ENCODE assay signal across 12 cellular contexts in genomic region chrX:30910124-30910860, GRCh38. TPM values are rescaled to one million over a fixed set of nuclear protein-coding genes. Genes with fewer than 3 reads are reported as not detected.
DNase-seq lines count a peak whose midpoint lies in the region; ATAC-seq and TF ChIP-seq lines count a peak whose summit lies in the region.
"Had no signal": no experiment of that assay in that cellular context is flagged by ENCODE, and none has a peak within 500 bp of the region (broad histone marks: within the 10 kb centered on the region; RNA-seq: fewer than 3 reads in every experiment).

No MANE protein-coding gene starts in this region.

- H3K27me3 Mint-ChIP-seq in activated CD4-positive, alpha-beta T cell treated with anti-CD3 and anti-CD28 coated beads for 36 hours = no peaks in the 10 kb centered on the region
- no peaks in the 10 kb centered on the region for H3K27me3 Mint-ChIP-seq in activated naive CD8-positive, alpha-beta T cell treated with anti-CD3 and anti-CD28 coated beads, Interleukin-2, amount 50 U/mL, for 24 hours

- ATAC-seq in activated CD4-positive, alpha-beta T cell treated with anti-CD3 and anti-CD28 coated beads for 36 hours = peak; percentile 86
- ATAC-seq in activated naive CD8-positive, alpha-beta T cell treated with anti-CD3 and anti-CD28 coated beads, Interleukin-2, amount 50 U/mL, for 24 hours = no peak
- ATAC-seq in right cardiac atrium = no peak
- ATAC-seq: A549 had no signal

- POLR2A ChIA-PET in activated CD4-positive, alpha-beta T cell treated with anti-CD3 and anti-CD28 coated beads for 36 hours (lab: Charles Lee) = no interaction called here

- TF ChIP-seq CTCF in osteoblast (IDR thresholded peaks at IDR 0.05; ENCODE audit: extremely low read depth, low read depth, low read length) = no peak

- no peak overlapping the region for H3K4me2 ChIP-seq in osteoblast (ENCODE audit: insufficient read depth, low read length)
- H3K4me2 ChIP-seq: A549 had no signal

- H4K20me1 ChIP-seq in osteoblast (ENCODE audit: insufficient read depth, low read length) = no peaks in the 10 kb centered on the region

- H3K27ac ChIP-seq in osteoblast (ENCODE audit: low read depth, low read length) (no peak overlapping the region), right cardiac atrium (ENCODE audit: low read length) (no peak overlapping the region)
- H3K27ac ChIP-seq: A549, right atrium auricular region had no signal

- no peaks in the 10 kb centered on the region for H3K9me3 Mint-ChIP-seq in activated CD4-positive, alpha-beta T cell treated with anti-CD3 and anti-CD28 coated beads for 36 hours (ENCODE audit: low read depth)
- no peaks in the 10 kb centered on the region for H3K9me3 Mint-ChIP-seq in activated naive CD8-positive, alpha-beta T cell treated with anti-CD3 and anti-CD28 coated beads, Interleukin-2, amount 50 U/mL, for 24 hours

- WGBS in right cardiac atrium = 49% methylated on average over 7 of the region's 7 CpGs

- no peak overlapping the region for H3K4me3 ChIP-seq in osteoblast (ENCODE audit: insufficient read depth, low read length)
- no peak overlapping the region for H3K4me3 ChIP-seq in right cardiac atrium (ENCODE audit: low read length)
- H3K4me3 ChIP-seq: A549, right atrium auricular region had no signal

- H2AFZ ChIP-seq in osteoblast (ENCODE audit: low read length) = peak overlapping the region; percentile 6

- no peaks in the 10 kb centered on the region for H3K36me3 ChIP-seq in osteoblast (ENCODE audit: insufficient read depth, low read length)
- H3K36me3 ChIP-seq: right atrium auricular region had no signal

- no peaks in the 10 kb centered on the region for H3K79me2 ChIP-seq in osteoblast (ENCODE audit: insufficient read depth, low read length)

- intact Hi-C loops in activated CD4-positive, alpha-beta T cell treated with anti-CD3 and anti-CD28 coated beads for 36 hours (cut with DNase I, micrococcal nuclease) = no loop called here
- intact Hi-C loops in right cardiac atrium (cut with DNase I) = no loop called here

- CTCF ChIA-PET in activated CD4-positive, alpha-beta T cell treated with anti-CD3 and anti-CD28 coated beads for 36 hours (lab: Charles Lee) = interaction anchor here (0.6 to 0.8 kb wide), 2 partner anchors 27 to 174 kb away, joined by 4 to 6 read pairs; no protein-coding TSS in a partner anchor

- no peaks in the 10 kb centered on the region for H3K36me3 Mint-ChIP-seq in activated CD4-positive, alpha-beta T cell treated with anti-CD3 and anti-CD28 coated beads for 36 hours (ENCODE audit: low read depth)
- H3K36me3 Mint-ChIP-seq in activated naive CD8-positive, alpha-beta T cell treated with anti-CD3 and anti-CD28 coated beads, Interleukin-2, amount 50 U/mL, for 24 hours (ENCODE audit: low read depth) = no peaks in the 10 kb centered on the region

- no peaks in the 10 kb centered on the region for H3K4me1 ChIP-seq in osteoblast (ENCODE audit: insufficient read depth, low read length)
- no peaks in the 10 kb centered on the region for H3K4me1 ChIP-seq in right cardiac atrium (ENCODE audit: control insufficient read depth, insufficient read depth, low read length)
- H3K4me1 ChIP-seq: A549, right atrium auricular region had no signal

- DNase-seq in activated CD4-positive, alpha-beta T cell treated with anti-CD3 and anti-CD28 coated beads for 36 hours = peak; percentile 35
- DNase-seq in activated CD4-positive, alpha-beta T cell treated with anti-CD3 and anti-CD28 coated beads for 4 hours = no peak
- DNase-seq in MV-4-11 (lab: John Stamatoyannopoulos, UW) (peak; percentile 54), osteoblast (ENCODE audit: insufficient read length, low spot score, missing footprints) (no peak), right cardiac atrium (no peak), epidermal melanocyte (ENCODE audit: insufficient read length, low spot score) (no peak)
- DNase-seq in activated naive CD8-positive, alpha-beta T cell treated with anti-CD3 and anti-CD28 coated beads, Interleukin-2, amount 50 U/mL, for 24 hours = no peak
- no peak for DNase-seq in effector CD4-positive, alpha-beta T cell
- DNase-seq: glutamatergic neuron, NCI-H187 treated with DMSO at 0.1 percent for 48 hours had no signal

- peak overlapping the region; percentile 65 for H3K27ac Mint-ChIP-seq in activated CD4-positive, alpha-beta T cell treated with anti-CD3 and anti-CD28 coated beads for 36 hours
- H3K27ac Mint-ChIP-seq in activated naive CD8-positive, alpha-beta T cell treated with anti-CD3 and anti-CD28 coated beads, Interleukin-2, amount 50 U/mL, for 24 hours = peak overlapping the region; percentile 14

- H3K4me1 Mint-ChIP-seq in activated CD4-positive, alpha-beta T cell treated with anti-CD3 and anti-CD28 coated beads for 36 hours = peaks cover 11% of the 10 kb centered on the region
- peaks cover 11% of the 10 kb centered on the region for H3K4me1 Mint-ChIP-seq in activated naive CD8-positive, alpha-beta T cell treated with anti-CD3 and anti-CD28 coated beads, Interleukin-2, amount 50 U/mL, for 24 hours

- no peak overlapping the region for H3K4me3 Mint-ChIP-seq in activated CD4-positive, alpha-beta T cell treated with anti-CD3 and anti-CD28 coated beads for 36 hours
- H3K4me3 Mint-ChIP-seq in activated naive CD8-positive, alpha-beta T cell treated with anti-CD3 and anti-CD28 coated beads, Interleukin-2, amount 50 U/mL, for 24 hours = no peak overlapping the region

- H3K27me3 ChIP-seq in osteoblast (ENCODE audit: insufficient read depth, low read length) = no peaks in the 10 kb centered on the region
- no peaks in the 10 kb centered on the region for H3K27me3 ChIP-seq in right cardiac atrium (ENCODE audit: control insufficient read depth, insufficient read depth)
- H3K27me3 ChIP-seq: right atrium auricular region had no signal

- H3K9me3 ChIP-seq in osteoblast (ENCODE audit: low read depth, low read length) = no peaks in the 10 kb centered on the region
- H3K9me3 ChIP-seq in right cardiac atrium (ENCODE audit: control insufficient read depth, low read length) = no peaks in the 10 kb centered on the region
- H3K9me3 ChIP-seq: A549, right atrium auricular region had no signal

RNA-seq across cellular contexts. Expression of gene TAB3, which starts 21.2 kb away (rescaled TPM):
- 10 to 100 TPM; 18.7 to 20.1 TPM for total RNA-seq in activated CD4-positive, alpha-beta T cell treated with anti-CD3 and anti-CD28 coated beads for 36 hours
- total RNA-seq in osteoblast (15.2 and 16.2 TPM in 2 replicates), right cardiac atrium (10 to 100 TPM; 14.7 to 22.0 (median 19.1) TPM)
- 6.9 TPM for polyA plus RNA-seq in right cardiac atrium

Comparison
In these comparisons a context has a peak if more than half of its experiments do, and no peak if none do; other contexts are left out.
1. DNase-seq: peak in activated CD4-positive, alpha-beta T cell treated with anti-CD3 and anti-CD28 coated beads for 36 hours (single experiment) and MV-4-11 (single experiment); none in activated CD4-positive, alpha-beta T cell treated with anti-CD3 and anti-CD28 coated beads for 4 hours (0 of 2), activated naive CD8-positive, alpha-beta T cell treated with anti-CD3 and anti-CD28 coated beads, Interleukin-2, amount 50 U/mL, for 24 hours (single experiment), osteoblast (single experiment), right cardiac atrium (0 of 3), epidermal melanocyte (single experiment) and effector CD4-positive, alpha-beta T cell (single experiment).